Comparison of ENCODE assay signal across 30 cellular contexts in the genomic region with DNA sequence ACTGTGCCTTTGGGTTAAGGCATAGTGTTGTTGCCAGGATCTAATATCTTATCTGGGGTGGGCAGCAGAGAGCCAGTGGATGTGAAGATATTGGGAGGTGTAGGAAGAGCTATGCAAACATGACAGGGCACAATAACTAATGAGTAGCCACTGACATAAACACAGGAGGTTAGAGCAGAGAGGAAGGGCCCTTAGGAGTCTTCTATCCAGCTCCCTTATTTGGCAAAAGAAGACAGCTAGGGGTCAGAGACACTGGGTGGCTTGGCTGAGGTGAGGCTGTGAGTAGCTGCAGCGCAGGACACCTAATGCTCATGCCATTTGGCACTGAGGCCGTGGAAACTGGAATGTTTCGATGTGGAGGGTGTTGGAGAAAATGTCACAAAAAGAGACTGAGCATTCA.
"Had no signal": no experiment of that assay in that cellular context is flagged by ENCODE, and none has a peak within 500 bp of the region (broad histone marks: within the 10 kb centered on the region; RNA-seq: fewer than 3 reads in every experiment).

No MANE protein-coding gene starts in this region.

- H3K4me3 Mint-ChIP-seq: activated CD4-positive, alpha-beta T cell treated with anti-CD3 and anti-CD28 coated beads for 36 hours; activated CD4-positive, alpha-beta T cell treated with anti-CD3 and anti-CD28 coated beads, Interleukin-2, amount 10 ng/mL, durations not matched to agents 7 days and 5 days; activated naive CD8-positive, alpha-beta T cell treated with anti-CD3 and anti-CD28 coated beads for 36 hours; activated T-cell treated with anti-CD3 and anti-CD28 coated beads, Interleukin-2, amount 50 U/mL, for 4 hours; activated T-helper 1 cell treated with anti-CD3 and anti-CD28 coated beads, Interleukin-12 subunit alpha, Interleukin-12 subunit beta, Interleukin-2, Interleukin-4 antibody, amounts not matched to agents 30 ng/mL and 10 ng/mL and 1 ng/mL, durations not matched to agents 14 hours and 24 hours and 36 hours; central memory CD8-positive, alpha-beta T cell; T-helper 1 cell treated with Interleukin-12 subunit alpha and Interleukin-12 subunit beta and Interleukin-4 antibody, amounts not matched to agents 30 μg/mL and 1 μg/mL, for 36 hours; WTC11 had no signal

- H3K9me3 ChIP-seq: Peyer's patch, SJSA1, SK-N-SH had no signal

- H3K27ac Mint-ChIP-seq: activated CD4-positive, alpha-beta T cell treated with anti-CD3 and anti-CD28 coated beads for 36 hours; activated CD4-positive, alpha-beta T cell treated with anti-CD3 and anti-CD28 coated beads, Interleukin-2, amount 10 ng/mL, durations not matched to agents 7 days and 5 days; activated naive CD8-positive, alpha-beta T cell treated with anti-CD3 and anti-CD28 coated beads for 36 hours; activated T-helper 1 cell treated with anti-CD3 and anti-CD28 coated beads, Interleukin-12 subunit alpha, Interleukin-12 subunit beta, Interleukin-2, Interleukin-4 antibody, amounts not matched to agents 30 ng/mL and 10 ng/mL and 1 ng/mL, durations not matched to agents 14 hours and 24 hours and 36 hours; T-helper 1 cell treated with Interleukin-12 subunit alpha and Interleukin-12 subunit beta and Interleukin-4 antibody, amounts not matched to agents 30 μg/mL and 1 μg/mL, for 36 hours; WTC11 had no signal

- H3K36me3 ChIP-seq: cardiac muscle cell, Peyer's patch, SJSA1 had no signal

- H3K4me1 Mint-ChIP-seq: activated CD4-positive, alpha-beta T cell treated with anti-CD3 and anti-CD28 coated beads for 36 hours; activated CD4-positive, alpha-beta T cell treated with anti-CD3 and anti-CD28 coated beads, Interleukin-2, amount 10 ng/mL, durations not matched to agents 7 days and 5 days; activated naive CD8-positive, alpha-beta T cell treated with anti-CD3 and anti-CD28 coated beads for 36 hours; central memory CD8-positive, alpha-beta T cell had no signal

- H3K9me3 Mint-ChIP-seq: activated CD4-positive, alpha-beta T cell treated with anti-CD3 and anti-CD28 coated beads, Interleukin-2, amount 10 ng/mL, durations not matched to agents 7 days and 5 days; activated naive CD8-positive, alpha-beta T cell treated with anti-CD3 and anti-CD28 coated beads for 36 hours; activated T-cell treated with anti-CD3 and anti-CD28 coated beads, Interleukin-2, amount 50 U/mL, for 4 hours; activated T-helper 1 cell treated with anti-CD3 and anti-CD28 coated beads, Interleukin-12 subunit alpha, Interleukin-12 subunit beta, Interleukin-2, Interleukin-4 antibody, amounts not matched to agents 30 ng/mL and 10 ng/mL and 1 ng/mL, durations not matched to agents 14 hours and 24 hours and 36 hours; central memory CD8-positive, alpha-beta T cell; T-helper 1 cell treated with Interleukin-12 subunit alpha and Interleukin-12 subunit beta and Interleukin-4 antibody, amounts not matched to agents 30 μg/mL and 1 μg/mL, for 36 hours; WTC11 had no signal

- H3K36me3 Mint-ChIP-seq: WTC11 had no signal

- H3K4me3 ChIP-seq: cardiac muscle cell, Peyer's patch, SJSA1 had no signal

- H3K4me2 ChIP-seq: SK-N-SH had no signal

- H3K27me3 Mint-ChIP-seq: activated CD4-positive, alpha-beta T cell treated with anti-CD3 and anti-CD28 coated beads for 36 hours; activated CD4-positive, alpha-beta T cell treated with anti-CD3 and anti-CD28 coated beads, Interleukin-2, amount 10 ng/mL, durations not matched to agents 7 days and 5 days; activated naive CD8-positive, alpha-beta T cell treated with anti-CD3 and anti-CD28 coated beads for 36 hours; central memory CD8-positive, alpha-beta T cell had no signal

- H3K27ac ChIP-seq: cardiac muscle cell, Peyer's patch, SJSA1 had no signal

- H3K9ac ChIP-seq: SK-N-SH had no signal

- DNase-seq: activated CD4-positive, alpha-beta T cell treated with anti-CD3 and anti-CD28 coated beads for 36 hours; activated CD4-positive, alpha-beta T cell treated with anti-CD3 and anti-CD28 coated beads, Interleukin-2, amount 10 ng/mL, durations not matched to agents 7 days and 5 days; activated CD4-positive, alpha-beta T cell treated with anti-CD3 and anti-CD28 coated beads, Interleukin-2, amount 50 U/mL, for 48 hours; activated CD8-positive, alpha-beta memory T cell treated with anti-CD3 and anti-CD28 coated beads, Interleukin-2, amount 50 U/mL, for 4 hours; activated effector memory CD4-positive, alpha-beta T cell treated with Interleukin-2 at 50 U/mL for 16 hours; activated naive CD4-positive, alpha-beta T cell treated with anti-CD3 and anti-CD28 coated beads, Interleukin-2, amount 50 U/mL, for 16 hours; activated naive CD8-positive, alpha-beta T cell treated with anti-CD3 and anti-CD28 coated beads for 36 hours; activated T-cell treated with anti-CD3 and anti-CD28 coated beads for 4 hours; activated T-cell treated with anti-CD3 and anti-CD28 coated beads, Interleukin-2, amount 50 U/mL, for 4 hours; amniotic stem cell; aorta; Kasumi-1; KG1; MM.1S; MV-4-11; NCI-H1092; NCI-H1694 treated with DMSO at 0.1 percent for 48 hours; NCI-H2029; NCI-H345; NCI-H524 treated with DMSO at 0.1 percent for 48 hours; Peyer's patch; RPMI8226; SHP77 treated with DMSO at 0.1 percent for 48 hours; SK-N-SH had no signal

- H3K27me3 ChIP-seq: cardiac muscle cell, Peyer's patch, SJSA1 had no signal
